Comparison of ENCODE assay signal across 1 cellular context in genomic region chr7:99330314-99330961, GRCh38.
TF ChIP-seq lines count a peak whose summit lies in the region.
"Not testable (repeated sequence)": the region's sequence is repeated elsewhere in the genome, so short reads cannot be mapped to it uniquely, and the experiment has no call there.

No MANE protein-coding gene starts in this region.

TF ChIP-seq in K562, 482 proteins besides CTCF, POLR2A, EP300 and RAD21 (continued from another document and continues in another):
- peak; percentile 71 for TF ChIP-seq ZBTB40 (IDR thresholded peaks at IDR 0.05)
- not testable (repeated sequence) for TF ChIP-seq ZBTB40, ATF1 (CRISPR knock-in tag; IDR thresholded peaks at IDR 0.05)
- TF ChIP-seq POLR2AphosphoS5 (IDR thresholded peaks at IDR 0.05; ENCODE audit: control insufficient read depth, insufficient read depth, low read depth, low read length) = 0 out of 2 replicates have a peak, but pooled peaks have one; percentile 34
- peak; percentile 86 for TF ChIP-seq ETV1 (tag; conservative IDR thresholded peaks at IDR 0.05; ENCODE audit: low read depth)
- peak; percentile 86 for TF ChIP-seq CTBP1 (IDR thresholded peaks at IDR 0.05; ENCODE audit: borderline replicate concordance)
- TF ChIP-seq EP400 (IDR thresholded peaks at IDR 0.05) = peak; percentile 89
- TF ChIP-seq PHB2 (IDR thresholded peaks at IDR 0.05; ENCODE audit: low read depth) = peak; percentile 33; the same call in 1 of the 2 replicates
- 0 out of 2 replicates have a peak, but pooled peaks have one; percentile 65 for TF ChIP-seq HOXB6 (CRISPR knock-in tag; IDR thresholded peaks at IDR 0.05; ENCODE audit: borderline replicate concordance)
- peak; percentile 19; the same call in 1 of the 2 replicates for TF ChIP-seq CHAMP1 (IDR thresholded peaks at IDR 0.05)
- peak; percentile 91 for TF ChIP-seq EGR1 (conservative IDR thresholded peaks at IDR 0.05)
- peak; percentile 94 for TF ChIP-seq HDAC2 (IDR thresholded peaks at IDR 0.05)
- TF ChIP-seq DACH1 (IDR thresholded peaks at IDR 0.05; ENCODE audit: partially characterized antibody) = peak; percentile 31
- peak; percentile 81 for TF ChIP-seq SMARCE1 (IDR thresholded peaks at IDR 0.05)
- TF ChIP-seq POLR2H (tag; IDR thresholded peaks at IDR 0.05; ENCODE audit: low read depth) = peak; percentile 97
- peak; percentile 95 for TF ChIP-seq LARP7 (IDR thresholded peaks at IDR 0.05)
- TF ChIP-seq ESRRA (IDR thresholded peaks at IDR 0.05; ENCODE audit: borderline replicate concordance, low read depth) = peak; percentile 81; the same call in 1 of the 2 replicates
- peak; percentile 95 for TF ChIP-seq CEBPB (tag; IDR thresholded peaks at IDR 0.05)
- 0 out of 2 replicates have a peak, but pooled peaks have one; percentile 10 for TF ChIP-seq KHSRP (IDR thresholded peaks at IDR 0.05)
- peak; percentile 24 to 88 for TF ChIP-seq AFF1 (IDR thresholded peaks at IDR 0.05; ENCODE audit: low read depth in 1 of 2, partially characterized antibody in 2 of 2)
- 0 out of 2 replicates have a peak, but pooled peaks have one; percentile 79 for TF ChIP-seq ZNF717 (CRISPR knock-in tag; IDR thresholded peaks at IDR 0.05)
- TF ChIP-seq KDM1A (IDR thresholded peaks at IDR 0.05) = peak; percentile 75 to 83
- TF ChIP-seq MTA2 (IDR thresholded peaks at IDR 0.05; ENCODE audit: low read depth) = peak; percentile 39; the same call in 1 of the 2 replicates
- peak; percentile 75 for TF ChIP-seq TAF9B (IDR thresholded peaks at IDR 0.05; ENCODE audit: partially characterized antibody)
- TF ChIP-seq ZBTB5 (IDR thresholded peaks at IDR 0.05) = peak; percentile 62
- peak; percentile 94 for TF ChIP-seq ARID3A (IDR thresholded peaks at IDR 0.05; ENCODE audit: borderline replicate concordance, low read depth, low read length)
- 0 out of 2 replicates have a peak, but pooled peaks have one; percentile 11 for TF ChIP-seq HBP1 (CRISPR knock-in tag; IDR thresholded peaks at IDR 0.05)
- peak; percentile 78 for TF ChIP-seq ATF1 (tag; IDR thresholded peaks at IDR 0.05)
- peak; percentile 76; the same call in 1 of the 2 replicates for TF ChIP-seq NKRF (IDR thresholded peaks at IDR 0.05; ENCODE audit: borderline replicate concordance)
- TF ChIP-seq NFATC3 (IDR thresholded peaks at IDR 0.05) = 0 out of 2 replicates have a peak, but pooled peaks have one; percentile 60
- TF ChIP-seq SUPT5H (IDR thresholded peaks at IDR 0.05) = peak; percentile 67; the same call in 1 of the 2 replicates
- peak; percentile 99 for TF ChIP-seq MAFG (tag; conservative IDR thresholded peaks at IDR 0.05)
- peak; percentile 69 for TF ChIP-seq MTA1 (IDR thresholded peaks at IDR 0.05; ENCODE audit: borderline replicate concordance)
- peak; percentile 41; the same call in 1 of the 2 replicates for TF ChIP-seq HES1 (IDR thresholded peaks at IDR 0.05; ENCODE audit: low read depth)
